Comparison of ENCODE assay signal across 8 cellular contexts in genomic region chr14:90399541-90400444, GRCh38. TPM values are rescaled to one million over a fixed set of nuclear protein-coding genes. Genes with fewer than 3 reads are reported as not detected.
A peak's percentile ranks its signal among the peaks of the same experiment; 100 is the strongest.
DNase-seq lines count a peak whose midpoint lies in the region; TF ChIP-seq lines count a peak whose summit lies in the region.

No MANE protein-coding gene starts in this region.

- no peaks in the 10 kb centered on the region for H3K27me3 ChIP-seq in H7 (ENCODE audit: control insufficient read depth, insufficient read depth, low read length)
- H3K27me3 ChIP-seq in MG63: no peaks in the 10 kb centered on the region
- H3K27me3 ChIP-seq in neutrophil: no peaks in the 10 kb centered on the region

- H3K4me3 ChIP-seq in H7 (ENCODE audit: insufficient read depth, low read depth, low read length) (no peak overlapping the region), MG63 (peak overlapping the region; percentile 91), foreskin fibroblast (ENCODE audit: low read depth in 1 of 2, low read length in 2 of 2) (peak overlapping the region; percentile 75), neutrophil (ENCODE audit: low read depth in 1 of 2, low read length in 1 of 2) (peak overlapping the region; percentile 83 to 99)

- peak; percentile 100 for TF ChIP-seq CTCF in foreskin fibroblast (IDR thresholded peaks at IDR 0.05; ENCODE audit: low read depth, low read length)
- peak; percentile 98 for TF ChIP-seq CTCF in neutrophil (IDR thresholded peaks at IDR 0.05)

- H3K27ac ChIP-seq in neutrophil: peak overlapping the region; percentile 91

- peak; percentile 94 for DNase-seq in ELR (ENCODE audit: low read depth)
- peak; percentile 92 for DNase-seq in H7
- DNase-seq in MG63: peak; percentile 78
- peak; percentile 70 for DNase-seq in SIG-M5 (lab: John Stamatoyannopoulos, UW)
- DNase-seq in activated gamma-delta T cell (lab: John Stamatoyannopoulos, UW): peak; percentile 19
- peak; percentile 80 to 93 for DNase-seq in foreskin fibroblast
- DNase-seq in stromal cell of bone marrow (ENCODE audit: low read depth): peak; percentile 82

- peaks cover 51 to 53% of the 10 kb centered on the region in 2 experiments for H3K4me1 ChIP-seq in neutrophil (ENCODE audit: control insufficient read depth in 1 of 2, insufficient read depth in 1 of 2, low read depth in 1 of 2, low read length in 1 of 2)

- no peaks in the 10 kb centered on the region for H3K9me3 ChIP-seq in MG63
- no peaks in the 10 kb centered on the region for H3K9me3 ChIP-seq in neutrophil

- H3K36me3 ChIP-seq in H7 (replicated peaks; ENCODE audit: control insufficient read depth, insufficient read depth, low read length) (peaks cover 27% of the 10 kb centered on the region), MG63 (peaks cover 45% of the 10 kb centered on the region), neutrophil (peaks cover 52% of the 10 kb centered on the region)

RNA-seq across cellular contexts. Expression of gene CALM1, which starts 3.0 kb away (rescaled TPM):
- total RNA-seq in H7 (2014; rRNA removed; shearing (Covaris generic)): 410 and 535 TPM in 2 replicates
- 122 and 307 TPM in 2 replicates for total RNA-seq in MG63 (2014; rRNA removed; shearing (Covaris generic); ENCODE audit: low replicate concordance)

Comparison
In these comparisons a context has a peak if more than half of its experiments do, and no peak if none do; other contexts are left out.
1. DNase-seq: peak in every context shown above with its lines; median percentile 94 in ELR; 92 in H7; 86 in foreskin fibroblast; 82 in stromal cell of bone marrow; 78 in MG63; 70 in SIG-M5; 19 in activated gamma-delta T cell.